ENCODE assay signal across 8 cellular contexts in genomic region chr7:105298004-105298403, GRCh38.
DNase-seq lines count a peak whose midpoint lies in the region; ATAC-seq, FAIRE-seq and TF ChIP-seq lines count a peak whose summit lies in the region.
"Had no signal": no experiment of that assay in that cellular context is flagged by ENCODE, and none has a peak within 500 bp of the region (broad histone marks: within the 10 kb centered on the region; RNA-seq: fewer than 3 reads in every experiment).

No MANE protein-coding gene starts in this region.

- peak overlapping the region; percentile 25 for H3K4me3 Mint-ChIP-seq in activated naive CD8-positive, alpha-beta T cell treated with anti-CD3 and anti-CD28 coated beads, Interleukin-2, amount 10 ng/mL, durations not matched to agents 7 days and 5 days

- peaks cover 10% of the 10 kb centered on the region for H3K36me3 Mint-ChIP-seq in activated naive CD8-positive, alpha-beta T cell treated with anti-CD3 and anti-CD28 coated beads, Interleukin-2, amount 10 ng/mL, durations not matched to agents 7 days and 5 days

- DNase-seq in activated naive CD8-positive, alpha-beta T cell treated with anti-CD3 and anti-CD28 coated beads, Interleukin-2, amount 10 ng/mL, durations not matched to agents 7 days and 5 days, result no peak
- no peak for DNase-seq in GM12891 (ENCODE audit: insufficient read length, low spot score)
- DNase-seq in NOMO-1 treated with dmso at 0.1 percent for 144 hours (lab: John Stamatoyannopoulos, UW; ENCODE audit: unreplicated experiment), result no peak
- DNase-seq in left colon, result no peak
- DNase-seq: brain microvascular endothelial cell had no signal

- peak overlapping the region; percentile 69 for H3K27ac Mint-ChIP-seq in activated naive CD8-positive, alpha-beta T cell treated with anti-CD3 and anti-CD28 coated beads, Interleukin-2, amount 10 ng/mL, durations not matched to agents 7 days and 5 days

- POLR2A ChIA-PET in activated naive CD8-positive, alpha-beta T cell treated with anti-CD3 and anti-CD28 coated beads, Interleukin-2, amount 10 ng/mL, durations not matched to agents 7 days and 5 days (lab: Charles Lee), result interaction anchor here (0.8 kb wide), 1 partner anchor 30 kb away, joined by 3 read pairs; no protein-coding TSS in a partner anchor

- ATAC-seq in GM18861 (IDR thresholded peaks at IDR 0.05; ENCODE audit: unreplicated experiment) (peak; percentile 22), GM21390 (IDR thresholded peaks at IDR 0.05; ENCODE audit: unreplicated experiment) (peak; percentile 45), HG03135 (IDR thresholded peaks at IDR 0.05; ENCODE audit: unreplicated experiment) (peak; percentile 41), left colon (no peak)
- ATAC-seq in activated naive CD8-positive, alpha-beta T cell treated with anti-CD3 and anti-CD28 coated beads, Interleukin-2, amount 10 ng/mL, durations not matched to agents 7 days and 5 days (ENCODE audit: low read depth), result peak; percentile 24

- no peak for FAIRE-seq in GM12891 (lab: Jason Lieb, UNC)

- H3K4me1 Mint-ChIP-seq in activated naive CD8-positive, alpha-beta T cell treated with anti-CD3 and anti-CD28 coated beads, Interleukin-2, amount 10 ng/mL, durations not matched to agents 7 days and 5 days, result peaks cover 43% of the 10 kb centered on the region

- H3K27me3 Mint-ChIP-seq in activated naive CD8-positive, alpha-beta T cell treated with anti-CD3 and anti-CD28 coated beads, Interleukin-2, amount 10 ng/mL, durations not matched to agents 7 days and 5 days, result no peaks in the 10 kb centered on the region

- intact Hi-C loops in left colon (cut with DNase I, micrococcal nuclease), result no loop called here

- no peak for TF ChIP-seq POLR2A in GM12891 (IDR thresholded peaks at IDR 0.05; ENCODE audit: low read depth, low read length)

- H3K9me3 Mint-ChIP-seq in activated naive CD8-positive, alpha-beta T cell treated with anti-CD3 and anti-CD28 coated beads, Interleukin-2, amount 10 ng/mL, durations not matched to agents 7 days and 5 days, result peaks cover 3% of the 10 kb centered on the region

TF ChIP-seq in GM12891, 5 proteins besides CTCF, POLR2A, EP300 and RAD21:
- TF ChIP-seq SPI1 (IDR thresholded peaks at IDR 0.05; ENCODE audit: low read depth, low read length), result no peak
- TF ChIP-seq TAF1 (IDR thresholded peaks at IDR 0.05; ENCODE audit: low read depth, low read length), result no peak
- no peak for TF ChIP-seq POU2F2 (IDR thresholded peaks at IDR 0.05; ENCODE audit: low read depth, low read length)
- TF ChIP-seq PAX5 (IDR thresholded peaks at IDR 0.05; ENCODE audit: insufficient read depth, low read length, severe bottlenecking), result no peak
- no peak for TF ChIP-seq POLR2AphosphoS5 (IDR thresholded peaks at IDR 0.05; ENCODE audit: low read depth, low read length)
